18 cellular contexts compared by ENCODE assay signal in genomic region chr7:18558503-18558902, GRCh38.
A peak's percentile ranks its signal among the peaks of the same experiment; 100 is the strongest.
DNase-seq lines count a peak whose midpoint lies in the region; ATAC-seq, FAIRE-seq and TF ChIP-seq lines count a peak whose summit lies in the region.
"Had no signal": no experiment of that assay in that cellular context is flagged by ENCODE, and none has a peak within 500 bp of the region (broad histone marks: within the 10 kb centered on the region; RNA-seq: fewer than 3 reads in every experiment).

No MANE protein-coding gene starts in this region.

- peak overlapping the region; percentile 48 for H2AFZ ChIP-seq in osteoblast (ENCODE audit: low read length)

- intact Hi-C loops in ascending aorta (cut with DNase I): loop anchor here (5.0 kb wide), 1 partner anchor 61 kb away; the partner anchor contains the start of gene HDAC9

- no peaks in the 10 kb centered on the region for H4K20me1 ChIP-seq in osteoblast (ENCODE audit: insufficient read depth, low read length)

- no peak for TF ChIP-seq POLR2A in H54 (IDR thresholded peaks at IDR 0.05; ENCODE audit: low read depth, low read length)

- H3K4me2 ChIP-seq in osteoblast (ENCODE audit: insufficient read depth, low read length): peak overlapping the region; percentile 3

- no peaks in the 10 kb centered on the region for H3K27me3 ChIP-seq in ascending aorta
- H3K27me3 ChIP-seq in osteoblast (ENCODE audit: insufficient read depth, low read length): no peaks in the 10 kb centered on the region
- H3K27me3 ChIP-seq: esophagus muscularis mucosa, SJCRH30 had no signal

- ATAC-seq in GM19463 (IDR thresholded peaks at IDR 0.05; ENCODE audit: unreplicated experiment): peak; percentile 51
- ATAC-seq: lower lobe of right lung; right cardiac atrium; stimulated activated naive CD8-positive, alpha-beta T cell treated with anti-CD3 and anti-CD28 coated beads, Interleukin-15, amount 100 ng/mL, for 72 hours had no signal

- TF ChIP-seq CTCF in ascending aorta (IDR thresholded peaks at IDR 0.05) (no peak), osteoblast (IDR thresholded peaks at IDR 0.05; ENCODE audit: extremely low read depth, low read depth, low read length) (no peak)

- peaks cover 5 to 28% of the 10 kb centered on the region in 2 donors for H3K4me1 ChIP-seq in ascending aorta
- H3K4me1 ChIP-seq in osteoblast (ENCODE audit: insufficient read depth, low read length): peaks cover 29% of the 10 kb centered on the region
- H3K4me1 ChIP-seq: lower lobe of right lung, SJCRH30 had no signal

- H3K27ac ChIP-seq in ascending aorta (peak overlapping the region; percentile 70 to 76), osteoblast (ENCODE audit: low read depth, low read length) (no peak overlapping the region)
- H3K27ac ChIP-seq: esophagus muscularis mucosa, lower lobe of right lung, SJCRH30 had no signal

- H3K9me3 ChIP-seq in ascending aorta (no peaks in the 10 kb centered on the region), osteoblast (ENCODE audit: low read depth, low read length) (no peaks in the 10 kb centered on the region)
- H3K9me3 ChIP-seq: esophagus muscularis mucosa, lower lobe of right lung, SJCRH30 had no signal

- H3K79me2 ChIP-seq in osteoblast (ENCODE audit: insufficient read depth, low read length): peaks cover 2% of the 10 kb centered on the region

- H3K36me3 ChIP-seq in ascending aorta (no peaks in the 10 kb centered on the region), osteoblast (ENCODE audit: insufficient read depth, low read length) (no peaks in the 10 kb centered on the region)
- H3K36me3 ChIP-seq: esophagus muscularis mucosa, lower lobe of right lung, SJCRH30 had no signal

- no peak for FAIRE-seq in H54 (lab: Jason Lieb, UNC)

- H3K4me3 ChIP-seq in ascending aorta: no peak overlapping the region
- H3K4me3 ChIP-seq in osteoblast (ENCODE audit: insufficient read depth, low read length): no peak overlapping the region
- H3K4me3 ChIP-seq: esophagus muscularis mucosa, lower lobe of right lung, SJCRH30 had no signal

- peak; percentile 59 for DNase-seq in EH (ENCODE audit: low read depth)
- DNase-seq in ascending aorta (ENCODE audit: low spot score in 2 of 2): no peak
- no peak for DNase-seq in osteoblast (ENCODE audit: insufficient read length, low spot score, missing footprints)
- DNase-seq in H54 (ENCODE audit: insufficient read length, low spot score): no peak
- DNase-seq in T1000 (lab: John Stamatoyannopoulos, UW): no peak
- no peak for DNase-seq in stimulated activated CD8-positive, alpha-beta memory T cell treated with anti-CD3 and anti-CD28 coated beads, Interleukin-4, amount 100 ng/mL, for 48 hours
- DNase-seq: activated CD8-positive, alpha-beta memory T cell treated with anti-CD3 and anti-CD28 coated beads for 24 hours; Calu3; glutamatergic neuron; H9; lower lobe of right lung; NCI-H524; occipital lobe; right cardiac atrium; SJCRH30; stimulated activated naive CD8-positive, alpha-beta T cell treated with anti-CD3 and anti-CD28 coated beads, Interleukin-15, amount 100 ng/mL, for 72 hours had no signal
